1 cellular context compared by ENCODE assay signal in the genomic region with DNA sequence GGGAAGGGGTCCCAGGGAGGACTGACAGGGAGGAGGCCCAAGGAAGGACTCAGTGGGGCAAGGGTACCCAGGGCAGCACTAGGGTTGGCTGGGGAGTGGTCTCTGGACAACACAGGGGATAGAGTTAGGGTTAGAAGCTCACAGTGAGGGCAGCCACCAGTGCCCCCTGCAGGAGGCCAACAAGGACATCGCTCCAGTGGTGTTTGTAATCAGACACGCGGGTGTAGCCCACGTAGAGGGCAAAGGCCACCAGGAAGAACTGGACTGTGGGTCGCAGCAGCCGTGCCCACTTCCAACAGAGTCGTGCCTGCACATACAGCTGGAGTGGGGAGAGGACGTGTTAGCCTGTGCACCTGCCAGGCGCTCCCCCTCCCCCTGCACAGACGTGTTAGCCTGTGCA.
TF ChIP-seq lines count a peak whose summit lies in the region.

No MANE protein-coding gene starts in this region.

TF ChIP-seq in A549, 52 proteins besides CTCF, POLR2A, EP300 and RAD21 (continued from another document):
- TF ChIP-seq ZNF302 (CRISPR knock-in tag; IDR thresholded peaks at IDR 0.05) (no peak), PBX3 (IDR thresholded peaks at IDR 0.05) (no peak), GATA3 (IDR thresholded peaks at IDR 0.05; ENCODE audit: borderline replicate concordance) (no peak), NR3C1 (IDR thresholded peaks at IDR 0.05) (no peak), HEYL (CRISPR knock-in tag; IDR thresholded peaks at IDR 0.05) (no peak), FOSL2 (IDR thresholded peaks at IDR 0.05) (no peak), FOSL2 (CRISPR knock-in tag; IDR thresholded peaks at IDR 0.05) (no peak)
- TF ChIP-seq, protein P1, sequence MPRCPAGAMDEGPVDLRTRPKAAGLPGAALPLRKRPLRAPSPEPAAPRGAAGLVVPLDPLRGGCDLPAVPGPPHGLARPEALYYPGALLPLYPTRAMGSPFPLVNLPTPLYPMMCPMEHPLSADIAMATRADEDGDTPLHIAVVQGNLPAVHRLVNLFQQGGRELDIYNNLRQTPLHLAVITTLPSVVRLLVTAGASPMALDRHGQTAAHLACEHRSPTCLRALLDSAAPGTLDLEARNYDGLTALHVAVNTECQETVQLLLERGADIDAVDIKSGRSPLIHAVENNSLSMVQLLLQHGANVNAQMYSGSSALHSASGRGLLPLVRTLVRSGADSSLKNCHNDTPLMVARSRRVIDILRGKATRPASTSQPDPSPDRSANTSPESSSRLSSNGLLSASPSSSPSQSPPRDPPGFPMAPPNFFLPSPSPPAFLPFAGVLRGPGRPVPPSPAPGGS (IDR thresholded peaks at IDR 0.05) = no peak
